ENCODE assay signal across 9 cellular contexts in the genomic region with DNA sequence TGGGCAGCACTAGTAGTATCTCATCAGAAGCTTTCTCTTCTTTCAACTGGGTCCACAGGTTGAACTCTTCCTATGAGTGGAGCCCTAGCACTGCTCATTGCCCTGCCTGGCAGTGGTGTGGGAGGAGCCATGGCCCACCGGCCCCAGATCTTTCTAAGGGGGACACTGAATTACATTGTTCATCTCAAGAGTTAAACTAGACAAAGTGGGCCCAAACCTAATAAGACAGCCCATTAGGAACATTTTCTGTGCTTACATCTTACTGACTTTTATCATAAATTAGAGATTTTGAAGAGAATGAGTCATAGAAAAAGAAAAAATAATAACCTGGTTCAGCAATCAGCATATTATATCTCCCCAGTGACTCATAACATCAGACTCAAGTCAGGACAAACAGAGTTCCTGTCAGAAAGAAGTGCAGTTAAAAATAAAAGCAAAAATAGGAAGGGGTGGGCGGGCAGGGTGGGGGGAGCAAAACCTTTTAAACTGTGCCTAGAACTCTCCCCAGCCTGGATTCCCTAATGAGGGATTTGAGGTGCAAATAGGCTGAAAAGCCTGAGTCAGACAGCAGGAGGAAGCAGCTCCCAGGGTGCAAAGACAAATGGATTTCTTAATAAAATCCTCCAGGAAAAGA.
DNase-seq lines count a peak whose midpoint lies in the region; ATAC-seq and TF ChIP-seq lines count a peak whose summit lies in the region.
"Had no signal": no experiment of that assay in that cellular context is flagged by ENCODE, and none has a peak within 500 bp of the region (broad histone marks: within the 10 kb centered on the region; RNA-seq: fewer than 3 reads in every experiment).

No MANE protein-coding gene starts in this region.

- H3K9me3 ChIP-seq in heart left ventricle (no peaks in the 10 kb centered on the region), smooth muscle cell (replicated peaks; ENCODE audit: low read depth) (no peaks in the 10 kb centered on the region)

- H3F3A ChIP-seq in smooth muscle cell (ENCODE audit: low read depth), result peaks cover 13% of the 10 kb centered on the region

- ATAC-seq in heart left ventricle (peak in 2 of 4 donors; percentile 67 to 69), Right ventricle myocardium inferior (no peak), GM19023 (IDR thresholded peaks at IDR 0.05; ENCODE audit: unreplicated experiment) (no peak)

- peak in 6 of 12 donors; percentile 8 to 41 (median 19) for TF ChIP-seq CTCF in heart left ventricle (IDR thresholded peaks at IDR 0.05)
- TF ChIP-seq CTCF in smooth muscle cell (IDR thresholded peaks at IDR 0.05; ENCODE audit: borderline replicate concordance, insufficient read depth, poor library complexity, severe bottlenecking), result no peak

- no peaks in the 10 kb centered on the region for H3K36me3 ChIP-seq in heart left ventricle
- no peaks in the 10 kb centered on the region for H3K36me3 ChIP-seq in smooth muscle cell (ENCODE audit: low read depth)

- no peaks in the 10 kb centered on the region for H4K20me1 ChIP-seq in smooth muscle cell (ENCODE audit: low read depth)

- H3K79me2 ChIP-seq in smooth muscle cell (ENCODE audit: low read depth), result no peaks in the 10 kb centered on the region

- peak overlapping the region; percentile 33 for H3K9ac ChIP-seq in smooth muscle cell (ENCODE audit: low read depth)

- H3K27ac ChIP-seq in heart left ventricle, result peak overlapping the region in 7 of 12 donors; percentile 14 to 58 (median 28)
- H3K27ac ChIP-seq in smooth muscle cell (ENCODE audit: low read depth), result peak overlapping the region; percentile 90

- peak overlapping the region; percentile 62 for H3K4me2 ChIP-seq in smooth muscle cell

- intact Hi-C loops in heart left ventricle (cut with DNase I) (loop anchor here in 3 of 10 donors (10.0 kb wide), 3 partner anchors 140 to 690 kb away; a partner anchor contains a TSS), Right ventricle myocardium inferior (cut with DNase I) (no loop called here)

- no peak for TF ChIP-seq POLR2A in heart left ventricle (IDR thresholded peaks at IDR 0.05)

- peak overlapping the region; percentile 17 for H2AFZ ChIP-seq in smooth muscle cell (ENCODE audit: low read depth)

- H3K4me3 ChIP-seq in heart left ventricle, result no peak overlapping the region
- no peak overlapping the region for H3K4me3 ChIP-seq in smooth muscle cell

- H3K27me3 ChIP-seq in heart left ventricle (no peaks in the 10 kb centered on the region), smooth muscle cell (ENCODE audit: low read depth) (no peaks in the 10 kb centered on the region)

- DNase-seq in heart left ventricle (no peak), Right ventricle myocardium inferior (ENCODE audit: missing footprints) (no peak), SK-N-DZ (ENCODE audit: low spot score) (peak; percentile 10), dermis microvascular lymphatic vessel endothelial cell (ENCODE audit: low read depth in 2 of 2) (peak; percentile 20 to 82), smooth muscle cell (lab: John Stamatoyannopoulos, UW; ENCODE audit: unreplicated experiment) (no peak), NCI-H526 treated with DMSO at 0.1 percent for 48 hours (lab: John Stamatoyannopoulos, UW) (no peak), cerebellar nuclear complex (lab: John Stamatoyannopoulos, UW) (no peak)
- DNase-seq: activated naive CD8-positive, alpha-beta T cell treated with anti-CD3 and anti-CD28 coated beads, Interleukin-2, amount 10 ng/mL, durations not matched to agents 7 days and 5 days had no signal

- WGBS in heart left ventricle, 4 donors, result 46 to 60% (median 49%) methylated on average over 2 of the region's 2 CpGs
- 28% methylated on average over 2 of the region's 2 CpGs for WGBS in smooth muscle cell (ENCODE audit: low lambda C conversion rate)

- H3K4me1 ChIP-seq in heart left ventricle (peaks cover 0 to 23% (median 10%) of the 10 kb centered on the region in 12 donors), smooth muscle cell (ENCODE audit: low read depth) (peaks cover 44% of the 10 kb centered on the region)

Comparison
In these comparisons a context has a peak if more than half of its experiments do, and no peak if none do; other contexts are left out.
1. DNase-seq: peak in SK-N-DZ (single experiment) and dermis microvascular lymphatic vessel endothelial cell (2 of 2); none in heart left ventricle (0 of 5), Right ventricle myocardium inferior (single experiment), smooth muscle cell (single experiment), NCI-H526 treated with DMSO at 0.1 percent for 48 hours (single experiment) and cerebellar nuclear complex (0 of 2).